In genomic region chr1:12921750-12922149, GRCh38 we compare ENCODE assay signal across 8 cellular contexts. TPM values are rescaled to one million over a fixed set of nuclear protein-coding genes. Genes with fewer than 3 reads are reported as not detected.
"Had no signal": no experiment of that assay in that cellular context is flagged by ENCODE, and none has a peak within 500 bp of the region (broad histone marks: within the 10 kb centered on the region; RNA-seq: fewer than 3 reads in every experiment).

No MANE protein-coding gene starts in this region.

RNA-seq across cellular contexts. Expression of gene PRAMEF7, which starts 5.3 kb away (rescaled TPM):
- total RNA-seq: activated CD4-positive, alpha-beta memory T cell treated with anti-CD3 and anti-CD28 coated beads, Interleukin-2, amount 10 ng/mL, durations not matched to agents 7 days and 5 days; activated CD4-positive, alpha-beta T cell treated with anti-CD3 and anti-CD28 coated beads for 36 hours; activated CD8-positive, alpha-beta memory T cell treated with anti-CD3 and anti-CD28 coated beads for 36 hours; activated naive CD4-positive, alpha-beta T cell treated with anti-CD3 and anti-CD28 coated beads for 36 hours; activated T-helper 17 cell treated with anti-CD3 and anti-CD28 coated beads, Interleukin-2, amount 50 U/mL, for 72 hours; astrocyte; cardiac muscle cell; T-cell had no signal

RNA-seq across cellular contexts. Expression of gene PRAMEF10, which starts 23.7 kb away (rescaled TPM):
- total RNA-seq: activated CD4-positive, alpha-beta memory T cell treated with anti-CD3 and anti-CD28 coated beads, Interleukin-2, amount 10 ng/mL, durations not matched to agents 7 days and 5 days; activated CD4-positive, alpha-beta T cell treated with anti-CD3 and anti-CD28 coated beads for 36 hours; activated CD8-positive, alpha-beta memory T cell treated with anti-CD3 and anti-CD28 coated beads for 36 hours; activated naive CD4-positive, alpha-beta T cell treated with anti-CD3 and anti-CD28 coated beads for 36 hours; activated T-helper 17 cell treated with anti-CD3 and anti-CD28 coated beads, Interleukin-2, amount 50 U/mL, for 72 hours; astrocyte; cardiac muscle cell; T-cell had no signal

RNA-seq across cellular contexts. Expression of gene PRAMEF6, which starts 25.6 kb away (rescaled TPM):
- total RNA-seq: activated CD4-positive, alpha-beta memory T cell treated with anti-CD3 and anti-CD28 coated beads, Interleukin-2, amount 10 ng/mL, durations not matched to agents 7 days and 5 days; activated CD4-positive, alpha-beta T cell treated with anti-CD3 and anti-CD28 coated beads for 36 hours; activated CD8-positive, alpha-beta memory T cell treated with anti-CD3 and anti-CD28 coated beads for 36 hours; activated naive CD4-positive, alpha-beta T cell treated with anti-CD3 and anti-CD28 coated beads for 36 hours; activated T-helper 17 cell treated with anti-CD3 and anti-CD28 coated beads, Interleukin-2, amount 50 U/mL, for 72 hours; astrocyte; cardiac muscle cell; T-cell had no signal

RNA-seq across cellular contexts. Expression of gene PRAMEF4, which starts 35.7 kb away (rescaled TPM):
- total RNA-seq: activated CD4-positive, alpha-beta memory T cell treated with anti-CD3 and anti-CD28 coated beads, Interleukin-2, amount 10 ng/mL, durations not matched to agents 7 days and 5 days; activated CD4-positive, alpha-beta T cell treated with anti-CD3 and anti-CD28 coated beads for 36 hours; activated CD8-positive, alpha-beta memory T cell treated with anti-CD3 and anti-CD28 coated beads for 36 hours; activated naive CD4-positive, alpha-beta T cell treated with anti-CD3 and anti-CD28 coated beads for 36 hours; activated T-helper 17 cell treated with anti-CD3 and anti-CD28 coated beads, Interleukin-2, amount 50 U/mL, for 72 hours; astrocyte; cardiac muscle cell; T-cell had no signal
